ENCODE assay signal across 8 cellular contexts in the genomic region with DNA sequence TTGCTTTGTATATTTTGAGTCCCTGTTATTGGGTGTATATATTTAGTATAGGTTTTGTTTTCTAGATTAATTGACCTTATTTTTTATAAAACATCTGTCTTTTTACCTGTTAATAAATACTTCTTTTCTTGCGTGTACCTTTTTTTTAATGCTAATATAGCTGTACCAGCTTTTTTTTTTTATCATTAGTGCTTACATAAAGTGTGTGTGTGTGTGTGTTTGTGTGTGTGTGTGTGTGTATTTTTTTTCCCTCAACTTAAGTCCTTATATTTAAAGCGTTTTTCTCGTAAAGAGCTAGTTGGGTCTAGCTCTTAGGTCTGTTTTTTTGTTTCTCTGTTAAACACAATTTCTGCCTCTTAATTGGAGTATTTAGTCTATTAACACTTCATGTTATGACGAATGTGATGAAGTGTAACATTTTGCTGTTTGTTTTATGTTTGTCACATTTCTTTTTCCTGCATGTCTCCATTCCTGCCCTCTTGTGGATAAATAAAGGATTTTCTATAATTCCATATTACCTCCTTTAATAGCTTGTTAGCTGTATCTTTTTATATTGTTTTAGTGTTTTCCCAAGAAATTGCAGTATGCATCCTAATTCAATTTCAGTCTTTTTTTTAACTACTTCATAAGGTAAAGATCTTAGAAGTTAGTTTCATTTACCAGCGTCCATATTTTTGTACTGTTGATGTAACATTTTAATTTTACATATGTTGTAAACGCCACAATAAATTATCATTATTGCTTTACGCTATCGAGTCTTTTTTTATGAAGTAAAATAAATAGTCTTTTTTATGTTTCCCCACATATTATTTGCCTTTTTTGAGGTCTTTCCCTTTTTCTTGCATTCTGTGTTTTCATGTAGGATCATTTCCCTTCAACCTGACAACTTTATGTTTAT. TPM values are rescaled to one million over a fixed set of nuclear protein-coding genes. Genes with fewer than 3 reads are reported as not detected.
DNase-seq lines count a peak whose midpoint lies in the region; ATAC-seq and TF ChIP-seq lines count a peak whose summit lies in the region.

No MANE protein-coding gene starts in this region.

- no peak overlapping the region for H3K27ac Mint-ChIP-seq in MCF 10A (ENCODE audit: low read depth, unreplicated experiment)
- peak overlapping the region; percentile 56 to 91 for H3K27ac Mint-ChIP-seq in natural killer cell treated with Interleukin-12 subunit alpha and Interleukin-12 subunit beta and Interleukin-15 and Interleukin-18, amount 100 ng/mL, for 72 hours

- intact Hi-C loops in MCF 10A (cut with micrococcal nuclease): loop anchor here (1.0 kb wide), 1 partner anchor 181 kb away; a partner anchor contains a TSS

- H3K4me1 ChIP-seq in Karpas-422 (ENCODE audit: low read length): peaks cover 39% of the 10 kb centered on the region

- TF ChIP-seq POLR2A in NB4 (IDR thresholded peaks at IDR 0.05; ENCODE audit: extremely low read depth, insufficient read length): no peak

- no peaks in the 10 kb centered on the region for H4K20me1 ChIP-seq in Karpas-422 (ENCODE audit: insufficient read depth, low read depth, low read length)

- H3K9me3 ChIP-seq in Karpas-422 (ENCODE audit: low read length): no peaks in the 10 kb centered on the region

- no peak overlapping the region for H3K4me2 ChIP-seq in Karpas-422 (ENCODE audit: low read depth, low read length, poor library complexity, severe bottlenecking)

- no peak for TF ChIP-seq CTCF in NB4 (IDR thresholded peaks at IDR 0.05; ENCODE audit: low read depth, low read length)
- peak; percentile 40 for TF ChIP-seq CTCF in MCF 10A (IDR thresholded peaks at IDR 0.05; ENCODE audit: unreplicated experiment)

- CTCF ChIA-PET in MCF 10A (lab: Yijun Ruan, JAX): interaction anchor here (0.6 to 1.3 kb wide), 10 partner anchors 8 to 266 kb away, joined by 3 to 5 read pairs (median 3); no protein-coding TSS in a partner anchor

- no peak overlapping the region for H3K27ac ChIP-seq in Karpas-422 (ENCODE audit: low read length)

- H3K9me2 ChIP-seq in Karpas-422 (replicated peaks; ENCODE audit: insufficient read depth, low read length): no peaks in the 10 kb centered on the region

- H3K4me3 ChIP-seq in NB4 (ENCODE audit: low read depth, low read length) (no peak overlapping the region), Karpas-422 (ENCODE audit: low read length) (no peak overlapping the region)

- BruUV-seq in MCF 10A (replicated peaks; lab: Mats Ljungman, UMichigan): no TSS peak

- H2AFZ ChIP-seq in Karpas-422 (ENCODE audit: low read length): no peak overlapping the region

- peaks cover 51% of the 10 kb centered on the region for H3K79me2 ChIP-seq in Karpas-422 (ENCODE audit: low read length)

- POLR2A ChIA-PET in MCF 10A (lab: Yijun Ruan, JAX): interaction anchor here (0.7 to 1.8 kb wide), 8 partner anchors 27 to 496 kb away, joined by 3 to 10 read pairs (median 4); a partner anchor contains a TSS

- H3K27me3 Mint-ChIP-seq in MCF 10A (ENCODE audit: insufficient read depth, unreplicated experiment): no peaks in the 10 kb centered on the region
- no peaks in the 10 kb centered on the region for H3K27me3 Mint-ChIP-seq in natural killer cell treated with Interleukin-12 subunit alpha and Interleukin-12 subunit beta and Interleukin-15 and Interleukin-18, amount 100 ng/mL, for 72 hours

- ATAC-seq in natural killer cell treated with Interleukin-12 subunit alpha and Interleukin-12 subunit beta and Interleukin-15 and Interleukin-18, amount 100 ng/mL, for 72 hours: no peak
- ATAC-seq in GM21529 (IDR thresholded peaks at IDR 0.05; ENCODE audit: unreplicated experiment) (no peak), HG03565 (IDR thresholded peaks at IDR 0.05; ENCODE audit: unreplicated experiment) (no peak)

- no peaks in the 10 kb centered on the region for H3K9me3 Mint-ChIP-seq in MCF 10A (ENCODE audit: unreplicated experiment)
- no peaks in the 10 kb centered on the region for H3K9me3 Mint-ChIP-seq in natural killer cell treated with Interleukin-12 subunit alpha and Interleukin-12 subunit beta and Interleukin-15 and Interleukin-18, amount 100 ng/mL, for 72 hours

- H3K9ac ChIP-seq in Karpas-422 (ENCODE audit: low read length): no peak overlapping the region

- H3K36me3 ChIP-seq in Karpas-422 (ENCODE audit: insufficient read depth, low read length): peaks cover 42% of the 10 kb centered on the region

- peaks cover 43% of the 10 kb centered on the region for H3K4me1 Mint-ChIP-seq in MCF 10A (ENCODE audit: insufficient read depth, unreplicated experiment)
- peaks cover 46 to 54% of the 10 kb centered on the region in 2 donors for H3K4me1 Mint-ChIP-seq in natural killer cell treated with Interleukin-12 subunit alpha and Interleukin-12 subunit beta and Interleukin-15 and Interleukin-18, amount 100 ng/mL, for 72 hours (ENCODE audit: low read depth in 2 of 2)

- no peaks in the 10 kb centered on the region for H3K27me3 ChIP-seq in Karpas-422 (ENCODE audit: low read length)

- H3K36me3 Mint-ChIP-seq in MCF 10A (ENCODE audit: insufficient read depth, unreplicated experiment): peaks cover 56% of the 10 kb centered on the region
- H3K36me3 Mint-ChIP-seq in natural killer cell treated with Interleukin-12 subunit alpha and Interleukin-12 subunit beta and Interleukin-15 and Interleukin-18, amount 100 ng/mL, for 72 hours: peaks cover 20% of the 10 kb centered on the region

- peak; percentile 21 for DNase-seq in DMS 273 (lab: John Stamatoyannopoulos, UW; ENCODE audit: unreplicated experiment)
- no peak for DNase-seq in DMS 273 treated with DMSO at 0.1 percent for 48 hours (lab: John Stamatoyannopoulos, UW)
- peak; percentile 50 for DNase-seq in NB4 (ENCODE audit: low read depth)
- DNase-seq in MCF 10A (ENCODE audit: unreplicated experiment): peak; percentile 40
- DNase-seq in natural killer cell treated with Interleukin-12 subunit alpha and Interleukin-12 subunit beta and Interleukin-15 and Interleukin-18, amount 100 ng/mL, for 72 hours (ENCODE audit: low spot score): no peak
- DNase-seq in Karpas-422: no peak

- H3K4me3 Mint-ChIP-seq in MCF 10A (ENCODE audit: unreplicated experiment): peak overlapping the region; percentile 58
- peak overlapping the region; percentile 94 for H3K4me3 Mint-ChIP-seq in natural killer cell treated with Interleukin-12 subunit alpha and Interleukin-12 subunit beta and Interleukin-15 and Interleukin-18, amount 100 ng/mL, for 72 hours

RNA-seq across cellular contexts. Expression of a gene that starts 4.3 kb away (rescaled TPM):
- 60.2 and 62.2 TPM in 2 replicates for total RNA-seq in MCF 10A (2022)
- 10 to 100 TPM; 64.7 to 92.4 TPM for total RNA-seq in natural killer cell treated with Interleukin-12 subunit alpha and Interleukin-12 subunit beta and Interleukin-15 and Interleukin-18, amount 100 ng/mL, for 72 hours
- 62.0 and 99.3 TPM in 2 replicates for total RNA-seq in Karpas-422 (2014; rRNA removed; shearing (Covaris generic); ENCODE audit: low replicate concordance)

RNA-seq across cellular contexts. Expression of a gene that starts 34.9 kb away (rescaled TPM):
- not detected in 2 replicates for total RNA-seq in MCF 10A (2022)
- not detected for total RNA-seq in natural killer cell treated with Interleukin-12 subunit alpha and Interleukin-12 subunit beta and Interleukin-15 and Interleukin-18, amount 100 ng/mL, for 72 hours
- total RNA-seq in Karpas-422 (2014; rRNA removed; shearing (Covaris generic); ENCODE audit: low replicate concordance): not detected in 2 replicates

Comparison
In these comparisons a context has a peak if more than half of its experiments do, and no peak if none do; other contexts are left out.
1. DNase-seq: peak in DMS 273 (single experiment), NB4 (single experiment) and MCF 10A (single experiment); none in DMS 273 treated with DMSO at 0.1 percent for 48 hours (single experiment), natural killer cell treated with Interleukin-12 subunit alpha and Interleukin-12 subunit beta and Interleukin-15 and Interleukin-18, amount 100 ng/mL, for 72 hours (single experiment) and Karpas-422 (single experiment).